26 cellular contexts compared by ENCODE assay signal in the genomic region with DNA sequence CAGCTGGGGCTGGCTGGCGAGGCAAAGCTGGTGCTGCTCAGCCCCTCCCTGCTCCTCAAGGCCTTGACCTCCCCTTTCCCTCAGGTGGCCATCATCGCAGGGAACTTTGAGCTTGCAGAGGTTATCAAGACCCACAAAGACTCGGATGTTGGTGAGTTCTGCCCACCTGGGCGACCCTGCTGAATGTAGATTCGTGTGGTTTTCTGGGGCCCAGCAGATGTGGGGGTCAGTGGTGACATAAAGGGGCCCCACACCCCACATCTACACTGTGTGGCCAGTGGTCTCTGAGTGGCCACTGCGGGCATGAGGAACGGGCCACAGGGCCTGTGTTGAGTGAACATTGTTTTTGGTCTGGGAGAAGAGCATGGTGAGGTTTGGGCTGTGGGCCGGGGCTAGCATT. TPM values are rescaled to one million over a fixed set of nuclear protein-coding genes. Genes with fewer than 3 reads are reported as not detected.
A peak's percentile ranks its signal among the peaks of the same experiment; 100 is the strongest.
DNase-seq lines count a peak whose midpoint lies in the region; ATAC-seq and TF ChIP-seq lines count a peak whose summit lies in the region.
"Had no signal": no experiment of that assay in that cellular context is flagged by ENCODE, and none has a peak within 500 bp of the region (broad histone marks: within the 10 kb centered on the region; RNA-seq: fewer than 3 reads in every experiment).

No MANE protein-coding gene starts in this region.

- H3K27ac Mint-ChIP-seq in stimulated activated naive CD8-positive, alpha-beta T cell treated with anti-CD3 and anti-CD28 coated beads, Interleukin-15, amount 100 ng/mL, for 72 hours = peak overlapping the region in 1 of 2 donors; percentile 60
- H3K27ac Mint-ChIP-seq in chondrocyte (ENCODE audit: unreplicated experiment) (peak overlapping the region; percentile 82), neural progenitor cell (peak overlapping the region; percentile 84)
- H3K27ac Mint-ChIP-seq: activated T-helper 1 cell treated with anti-CD3 and anti-CD28 coated beads, Interleukin-12 subunit alpha, Interleukin-12 subunit beta, Interleukin-2, Interleukin-4 antibody, amounts not matched to agents 30 ng/mL and 10 ng/mL and 1 ng/mL, durations not matched to agents 14 hours and 24 hours and 36 hours had no signal

- no peaks in the 10 kb centered on the region for H3K36me3 Mint-ChIP-seq in chondrocyte (ENCODE audit: low read depth)
- H3K36me3 Mint-ChIP-seq in neural progenitor cell = peaks cover 32% of the 10 kb centered on the region

- no peaks in the 10 kb centered on the region for H3K79me2 ChIP-seq in neural progenitor cell (ENCODE audit: low read depth)

- no peaks in the 10 kb centered on the region for H3K27me3 Mint-ChIP-seq in stimulated activated naive CD8-positive, alpha-beta T cell treated with anti-CD3 and anti-CD28 coated beads, Interleukin-15, amount 100 ng/mL, for 72 hours
- H3K27me3 Mint-ChIP-seq in chondrocyte (ENCODE audit: low read depth) (no peaks in the 10 kb centered on the region), neural progenitor cell (ENCODE audit: insufficient read depth, low read depth) (peaks cover 4% of the 10 kb centered on the region)
- H3K27me3 Mint-ChIP-seq: central memory CD8-positive, alpha-beta T cell had no signal

- H3F3A ChIP-seq in neural progenitor cell (ENCODE audit: low read depth) = no peaks in the 10 kb centered on the region

- no peak overlapping the region for H2AFZ ChIP-seq in neural progenitor cell (replicated peaks)

- no peak for DNase-seq in stimulated activated naive CD8-positive, alpha-beta T cell treated with anti-CD3 and anti-CD28 coated beads, Interleukin-15, Interleukin-2, amounts not matched to agents 100 U/mL and 50 U/mL, for 24 hours
- DNase-seq in stimulated activated naive CD8-positive, alpha-beta T cell treated with anti-CD3 and anti-CD28 coated beads, Interleukin-15, amount 100 ng/mL, for 72 hours = no peak
- DNase-seq in chondrocyte (ENCODE audit: low spot score) (peak; percentile 68), neural progenitor cell (ENCODE audit: low spot score) (no peak), RKO (ENCODE audit: low spot score) (no peak), body of pancreas (no peak), GM03348 (ENCODE audit: low spot score) (no peak)
- DNase-seq in stimulated activated CD4-positive, alpha-beta T cell treated with anti-CD3 and anti-CD28 coated beads, Interleukin-2, amount 100 ng/mL, for 24 hours = no peak
- DNase-seq: activated CD4-positive, CD25-positive, alpha-beta regulatory T cell; activated naive CD4-positive, alpha-beta T cell treated with anti-CD3 and anti-CD28 coated beads, Interleukin-2, amount 50 U/mL, for 16 hours; anterior cingulate cortex; foreskin melanocyte; KBM-7; MM.1S; NCI-H1417 treated with DMSO at 0.1 percent for 48 hours; NK-92 treated with Interleukin-12 subunit alpha and Interleukin-12 subunit beta, amount 100 ng/mL, for 24 hours; nucleus accumbens had no signal

- H3K4me1 ChIP-seq in neural progenitor cell (no peaks in the 10 kb centered on the region), body of pancreas (no peaks in the 10 kb centered on the region)
- H3K4me1 ChIP-seq: suprapubic skin had no signal

- H3K27me3 ChIP-seq in neural progenitor cell (no peaks in the 10 kb centered on the region), body of pancreas (no peaks in the 10 kb centered on the region)

- TF ChIP-seq POLR2A in body of pancreas (IDR thresholded peaks at IDR 0.05) = no peak

- no peaks in the 10 kb centered on the region for H3K9me3 Mint-ChIP-seq in stimulated activated naive CD8-positive, alpha-beta T cell treated with anti-CD3 and anti-CD28 coated beads, Interleukin-15, amount 100 ng/mL, for 72 hours
- H3K9me3 Mint-ChIP-seq in chondrocyte (ENCODE audit: low read depth) (peaks cover 1% of the 10 kb centered on the region), neural progenitor cell (peaks cover 8% of the 10 kb centered on the region)
- H3K9me3 Mint-ChIP-seq: central memory CD8-positive, alpha-beta T cell had no signal

- no peaks in the 10 kb centered on the region for H3K4me1 Mint-ChIP-seq in stimulated activated naive CD8-positive, alpha-beta T cell treated with anti-CD3 and anti-CD28 coated beads, Interleukin-15, amount 100 ng/mL, for 72 hours
- peaks cover 10% of the 10 kb centered on the region for H3K4me1 Mint-ChIP-seq in chondrocyte (ENCODE audit: low read depth)
- peaks cover 7% of the 10 kb centered on the region for H3K4me1 Mint-ChIP-seq in neural progenitor cell
- H3K4me1 Mint-ChIP-seq: central memory CD8-positive, alpha-beta T cell had no signal

- no peak overlapping the region for H3K4me2 ChIP-seq in neural progenitor cell

- no peak overlapping the region for H3K27ac ChIP-seq in neural progenitor cell
- H3K27ac ChIP-seq in body of pancreas = no peak overlapping the region
- H3K27ac ChIP-seq: C4-2B, suprapubic skin had no signal

- H3K9ac ChIP-seq in neural progenitor cell = no peak overlapping the region

- no peak overlapping the region for H3K4me3 ChIP-seq in neural progenitor cell
- H3K4me3 ChIP-seq in body of pancreas = no peak overlapping the region
- H3K4me3 ChIP-seq: lung, suprapubic skin had no signal

- no peaks in the 10 kb centered on the region for H3K36me3 ChIP-seq in neural progenitor cell
- H3K36me3 ChIP-seq in body of pancreas (replicated peaks in 1 of 2; ENCODE audit: insufficient read depth in 1 of 2, low read depth in 2 of 2) = no peaks in the 10 kb centered on the region
- H3K36me3 ChIP-seq: suprapubic skin had no signal

- H3K9me3 ChIP-seq in neural progenitor cell (ENCODE audit: low read depth) (no peaks in the 10 kb centered on the region), body of pancreas (no peaks in the 10 kb centered on the region)
- H3K9me3 ChIP-seq: suprapubic skin had no signal

- intact Hi-C loops in body of pancreas (cut with DNase I) = no loop called here

- no peak for TF ChIP-seq CTCF in chondrocyte (IDR thresholded peaks at IDR 0.05)
- no peak for TF ChIP-seq CTCF in neural progenitor cell (IDR thresholded peaks at IDR 0.05)
- no peak for TF ChIP-seq CTCF in body of pancreas (IDR thresholded peaks at IDR 0.05)

- no peak overlapping the region for H3K4me3 Mint-ChIP-seq in stimulated activated naive CD8-positive, alpha-beta T cell treated with anti-CD3 and anti-CD28 coated beads, Interleukin-15, amount 100 ng/mL, for 72 hours
- peak overlapping the region; percentile 18 for H3K4me3 Mint-ChIP-seq in chondrocyte (ENCODE audit: unreplicated experiment)
- peak overlapping the region; percentile 58 for H3K4me3 Mint-ChIP-seq in neural progenitor cell
- H3K4me3 Mint-ChIP-seq: activated T-helper 1 cell treated with anti-CD3 and anti-CD28 coated beads, Interleukin-12 subunit alpha, Interleukin-12 subunit beta, Interleukin-2, Interleukin-4 antibody, amounts not matched to agents 30 ng/mL and 10 ng/mL and 1 ng/mL, durations not matched to agents 14 hours and 24 hours and 36 hours; central memory CD8-positive, alpha-beta T cell had no signal

- ATAC-seq in stimulated activated naive CD8-positive, alpha-beta T cell treated with anti-CD3 and anti-CD28 coated beads, Interleukin-15, Interleukin-2, amounts not matched to agents 100 U/mL and 50 U/mL, for 24 hours = peak; percentile 23
- no peak for ATAC-seq in stimulated activated naive CD8-positive, alpha-beta T cell treated with anti-CD3 and anti-CD28 coated beads, Interleukin-15, amount 100 ng/mL, for 72 hours
- no peak for ATAC-seq in body of pancreas
- ATAC-seq: Panc1 had no signal

- 65 to 68% methylated on average over 5 to 8 of the region's 8 CpGs for WGBS in body of pancreas, 2 donors

- H4K20me1 ChIP-seq in neural progenitor cell (ENCODE audit: low read depth) = no peaks in the 10 kb centered on the region

RNA-seq across cellular contexts. Expression of a gene that starts 11.9 kb away (rescaled TPM):
- total RNA-seq in chondrocyte = 3.9 to 7.5 TPM (median 7.0 TPM) in 3 replicates
- 0.65 and 3.6 TPM in 2 replicates for total RNA-seq in neural progenitor cell (ENCODE audit: low replicate concordance)
- 10 to 100 TPM in 1 of 2 donors, 1 to 10 TPM in 1; 6.0 to 15.5 TPM for total RNA-seq in body of pancreas

RNA-seq across cellular contexts. Expression of a gene that starts 53.5 kb away (rescaled TPM):
- total RNA-seq in chondrocyte (0.45 to 0.74 TPM (median 0.63 TPM) in 3 replicates), neural progenitor cell (ENCODE audit: low replicate concordance) (not detected in 2 replicates), body of pancreas (not detected)
- total RNA-seq: activated T-helper 1 cell treated with anti-CD3 and anti-CD28 coated beads, Interleukin-12 subunit alpha, Interleukin-12 subunit beta, Interleukin-2, Interleukin-4 antibody, amounts not matched to agents 30 ng/mL and 10 ng/mL and 1 ng/mL, durations not matched to agents 14 hours and 24 hours and 36 hours; myocyte; NCI-H460; renal cortical epithelial cell; suprapubic skin had no signal

RNA-seq across cellular contexts. Expression of a gene that starts 56.5 kb away (rescaled TPM):
- total RNA-seq in chondrocyte (37.6 to 39.8 TPM (median 39.3 TPM) in 3 replicates), neural progenitor cell (ENCODE audit: low replicate concordance) (4.2 and 18.4 TPM in 2 replicates), body of pancreas (10 to 100 TPM; 47.0 to 84.7 TPM)

Comparison
In these comparisons a context has a peak if more than half of its experiments do, and no peak if none do; other contexts are left out.
1. H3K4me3 Mint-ChIP-seq: peak in chondrocyte (single experiment) and neural progenitor cell (single experiment); none in stimulated activated naive CD8-positive, alpha-beta T cell treated with anti-CD3 and anti-CD28 coated beads, Interleukin-15, amount 100 ng/mL, for 72 hours (0 of 2).